In genomic region chr6:107976267-107976783, GRCh38 we compare ENCODE assay signal across 28 cellular contexts.
"Had no signal": no experiment of that assay in that cellular context is flagged by ENCODE, and none has a peak within 500 bp of the region (broad histone marks: within the 10 kb centered on the region; RNA-seq: fewer than 3 reads in every experiment).

No MANE protein-coding gene starts in this region.

- H3K27ac ChIP-seq: colonic mucosa, epithelial cell of prostate, gastrocnemius medialis, parathyroid adenoma, prostate gland, right atrium auricular region, sigmoid colon, stomach, tibial artery had no signal

- ATAC-seq: esophagus mucosa; gastrocnemius medialis; left lobe of liver; mucosa of descending colon; natural killer cell treated with Interleukin-12 subunit alpha and Interleukin-12 subunit beta and Interleukin-15 and Interleukin-18, amount 100 ng/mL, for 72 hours; stimulated activated effector memory CD8-positive, alpha-beta T cell treated with anti-CD3 and anti-CD28 coated beads, Interleukin-12 subunit alpha, Interleukin-12 subunit beta, amount 100 ng/mL, for 72 hours had no signal

- FAIRE-seq: kidney had no signal

- H3K27me3 Mint-ChIP-seq: type B pancreatic cell had no signal

- H2AFZ ChIP-seq: parathyroid adenoma had no signal

- H3K9me3 ChIP-seq: colonic mucosa, gastrocnemius medialis, mucosa of descending colon, prostate gland, right atrium auricular region, sigmoid colon, stomach, tibial artery had no signal

- H3K9ac ChIP-seq: parathyroid adenoma had no signal

- H3K4me1 ChIP-seq: colonic mucosa, gastrocnemius medialis, parathyroid adenoma, prostate gland, right atrium auricular region, sigmoid colon, tibial artery had no signal

- DNase-seq: colonic mucosa; effector CD8-positive, alpha-beta T cell; endodermal cell; foreskin fibroblast; gastrocnemius medialis; head of caudate nucleus; kidney; mucosa of descending colon; naive B cell; sigmoid colon; stimulated activated CD4-positive, alpha-beta T cell treated with anti-CD3 and anti-CD28 coated beads, Interleukin-2, amount 100 ng/mL, for 24 hours; stimulated activated CD4-positive, alpha-beta T cell treated with anti-CD3 and anti-CD28 coated beads, Interleukin-4, amount 100 ng/mL, for 24 hours; stimulated activated naive CD4-positive, alpha-beta T cell treated with Interleukin-2 at 50 U/mL for 16 hours; stomach; tibial artery had no signal

- H3K4me3 ChIP-seq: colonic mucosa, gastrocnemius medialis, lung, mucosa of descending colon, prostate gland, right atrium auricular region, sigmoid colon, stomach, tibial artery had no signal

- H3K9me3 Mint-ChIP-seq: dendritic cell treated with granulocyte-macrophage colony-stimulating factor and Interleukin-4, amounts not matched to agents 40 ng/mL and 50 ng/mL, for 4 days; endodermal cell; memory B cell; natural killer cell treated with Interleukin-12 subunit alpha and Interleukin-12 subunit beta and Interleukin-15 and Interleukin-18, amount 100 ng/mL, for 72 hours; neural crest cell; stimulated activated effector memory CD8-positive, alpha-beta T cell treated with anti-CD3 and anti-CD28 coated beads, Interleukin-12 subunit alpha, Interleukin-12 subunit beta, amount 100 ng/mL, for 72 hours had no signal

- H3K4me1 Mint-ChIP-seq: memory B cell had no signal

- H3K27me3 ChIP-seq: colonic mucosa, gastrocnemius medialis, right atrium auricular region, sigmoid colon, stomach, tibial artery had no signal

- H3K4me3 Mint-ChIP-seq: dendritic cell treated with granulocyte-macrophage colony-stimulating factor and Interleukin-4, amounts not matched to agents 40 ng/mL and 50 ng/mL, for 4 days; endodermal cell; memory B cell; naive B cell; natural killer cell treated with Interleukin-12 subunit alpha and Interleukin-12 subunit beta and Interleukin-15 and Interleukin-18, amount 100 ng/mL, for 72 hours; neural crest cell; stimulated activated effector memory CD8-positive, alpha-beta T cell treated with anti-CD3 and anti-CD28 coated beads, Interleukin-12 subunit alpha, Interleukin-12 subunit beta, amount 100 ng/mL, for 72 hours; type B pancreatic cell had no signal

- H3K36me3 Mint-ChIP-seq: memory B cell; natural killer cell treated with Interleukin-12 subunit alpha and Interleukin-12 subunit beta and Interleukin-15 and Interleukin-18, amount 100 ng/mL, for 72 hours; stimulated activated effector memory CD8-positive, alpha-beta T cell treated with anti-CD3 and anti-CD28 coated beads, Interleukin-12 subunit alpha, Interleukin-12 subunit beta, amount 100 ng/mL, for 72 hours; type B pancreatic cell had no signal

- H3K36me3 ChIP-seq: colonic mucosa, gastrocnemius medialis, prostate gland, right atrium auricular region, sigmoid colon, stomach, tibial artery had no signal

- H3K27ac Mint-ChIP-seq: dendritic cell treated with granulocyte-macrophage colony-stimulating factor and Interleukin-4, amounts not matched to agents 40 ng/mL and 50 ng/mL, for 4 days; endodermal cell; memory B cell; natural killer cell treated with Interleukin-12 subunit alpha and Interleukin-12 subunit beta and Interleukin-15 and Interleukin-18, amount 100 ng/mL, for 72 hours; stimulated activated effector memory CD8-positive, alpha-beta T cell treated with anti-CD3 and anti-CD28 coated beads, Interleukin-12 subunit alpha, Interleukin-12 subunit beta, amount 100 ng/mL, for 72 hours; type B pancreatic cell had no signal

- H3K79me2 ChIP-seq: parathyroid adenoma had no signal
